In genomic region chr1:222335586-222335985, GRCh38 we compare ENCODE assay signal across 17 cellular contexts.
"Had no signal": no experiment of that assay in that cellular context is flagged by ENCODE, and none has a peak within 500 bp of the region (broad histone marks: within the 10 kb centered on the region; RNA-seq: fewer than 3 reads in every experiment).

No MANE protein-coding gene starts in this region.

- H3K27ac Mint-ChIP-seq: activated naive CD4-positive, alpha-beta T cell treated with anti-CD3 and anti-CD28 coated beads for 36 hours; activated T-helper 2 cell treated with anti-CD3 and anti-CD28 coated beads, Interferon-gamma antibody, Interleukin-2, Interleukin-4, amounts not matched to agents 10 μg/mL and 5 μg/mL and 100 μg/mL, durations not matched to agents 14 hours and 24 hours and 36 hours had no signal

- H3K4me3 ChIP-seq: colonic mucosa, esophagus squamous epithelium, gastrocnemius medialis, lower lobe of right lung, sigmoid colon, stomach, testis, upper lobe of left lung had no signal

- DNase-seq: activated CD4-positive, alpha-beta T cell treated with anti-CD3 and anti-CD28 coated beads, Interleukin-2, amount 50 U/mL, for 4 hours; activated naive CD4-positive, alpha-beta T cell treated with anti-CD3 and anti-CD28 coated beads for 36 hours; colonic mucosa; esophagus squamous epithelium; gastrocnemius medialis; left colon; lower lobe of right lung; midbrain; sigmoid colon; stimulated activated CD4-positive, alpha-beta T cell treated with anti-CD3 and anti-CD28 coated beads, Interleukin-1b, Interleukin-23, amount 100 ng/mL, for 48 hours; stomach; T-helper 9 cell; testis; upper lobe of left lung had no signal

- H3K36me3 ChIP-seq: colonic mucosa, esophagus squamous epithelium, gastrocnemius medialis, lower lobe of right lung, sigmoid colon, stomach, upper lobe of left lung had no signal

- H3K4me1 ChIP-seq: colonic mucosa, esophagus squamous epithelium, gastrocnemius medialis, lower lobe of right lung, sigmoid colon, stomach, testis, upper lobe of left lung had no signal

- ATAC-seq: activated CD4-positive, CD25-positive, alpha-beta regulatory T cell treated with anti-CD3 and anti-CD28 coated beads, Interleukin-2, amount 50 U/mL, for 24 hours; gastrocnemius medialis; left colon; lower lobe of right lung had no signal

- H3K9me3 Mint-ChIP-seq: activated naive CD4-positive, alpha-beta T cell treated with anti-CD3 and anti-CD28 coated beads for 36 hours; activated T-helper 2 cell treated with anti-CD3 and anti-CD28 coated beads, Interferon-gamma antibody, Interleukin-2, Interleukin-4, amounts not matched to agents 10 μg/mL and 5 μg/mL and 100 μg/mL, durations not matched to agents 14 hours and 24 hours and 36 hours; neural crest cell had no signal

- H3K27ac ChIP-seq: colonic mucosa, esophagus squamous epithelium, gastrocnemius medialis, lower lobe of right lung, sigmoid colon, stomach, testis, upper lobe of left lung had no signal

- H3K9me3 ChIP-seq: colonic mucosa, esophagus squamous epithelium, gastrocnemius medialis, lower lobe of right lung, sigmoid colon, stomach, testis, upper lobe of left lung had no signal

- H3K27me3 ChIP-seq: colonic mucosa, esophagus squamous epithelium, gastrocnemius medialis, sigmoid colon, stomach, testis, upper lobe of left lung had no signal

- H3K4me3 Mint-ChIP-seq: activated naive CD4-positive, alpha-beta T cell treated with anti-CD3 and anti-CD28 coated beads for 36 hours; neural crest cell had no signal

- H3K4me1 Mint-ChIP-seq: neural crest cell had no signal
